In genomic region chrX:77893713-77894112, GRCh38 we compare ENCODE assay signal across 11 cellular contexts. TPM values are rescaled to one million over a fixed set of nuclear protein-coding genes. Genes with fewer than 3 reads are reported as not detected.
DNase-seq lines count a peak whose midpoint lies in the region; ATAC-seq and TF ChIP-seq lines count a peak whose summit lies in the region.
"Had no signal": no experiment of that assay in that cellular context is flagged by ENCODE, and none has a peak within 500 bp of the region (broad histone marks: within the 10 kb centered on the region; RNA-seq: fewer than 3 reads in every experiment).

No MANE protein-coding gene starts in this region.

- no peak overlapping the region for H3K27ac Mint-ChIP-seq in activated naive CD8-positive, alpha-beta T cell treated with anti-CD3 and anti-CD28 coated beads, Interleukin-2, amount 50 U/mL, for 24 hours
- H3K27ac Mint-ChIP-seq in mesothelial cell of epicardium: no peak overlapping the region

- peaks cover 22% of the 10 kb centered on the region for H4K20me1 ChIP-seq in BLaER1

- DNase-seq in HL-60 (ENCODE audit: low read depth in 1 of 2, low spot score in 1 of 2): no peak
- DNase-seq in activated naive CD8-positive, alpha-beta T cell treated with anti-CD3 and anti-CD28 coated beads, Interleukin-2, amount 50 U/mL, for 24 hours: no peak
- no peak for DNase-seq in NCI-H526 (lab: John Stamatoyannopoulos, UW)
- no peak for DNase-seq in ovary
- no peak for DNase-seq in A172 (ENCODE audit: low spot score)
- DNase-seq in mesothelial cell of epicardium (ENCODE audit: low spot score in 2 of 2, unreplicated experiment in 2 of 2): no peak
- DNase-seq: DMS79 treated with DMSO at 0.1 percent for 48 hours; effector CD8-positive, alpha-beta T cell; midbrain had no signal

- WGBS in ovary, 3 donors: 65 to 76% (median 67%) methylated on average over 10 of the region's 10 CpGs

- no peak for TF ChIP-seq CTCF in HL-60 (IDR thresholded peaks at IDR 0.05; ENCODE audit: insufficient read depth, low read length)
- TF ChIP-seq CTCF in ovary (IDR thresholded peaks at IDR 0.05): no peak
- TF ChIP-seq CTCF in mesothelial cell of epicardium (IDR thresholded peaks at IDR 0.05; ENCODE audit: unreplicated experiment): no peak

- peaks cover 36% of the 10 kb centered on the region for H3K4me1 Mint-ChIP-seq in activated naive CD8-positive, alpha-beta T cell treated with anti-CD3 and anti-CD28 coated beads, Interleukin-2, amount 50 U/mL, for 24 hours
- peaks cover 15% of the 10 kb centered on the region for H3K4me1 Mint-ChIP-seq in mesothelial cell of epicardium

- TF ChIP-seq EP300 in ovary (IDR thresholded peaks at IDR 0.05): no peak

- H3K27me3 ChIP-seq in BLaER1 (peaks cover 12% of the 10 kb centered on the region; the same call in 1 of the 2 replicates), HL-60 (ENCODE audit: insufficient read depth, poor library complexity, severe bottlenecking) (no peaks in the 10 kb centered on the region), mucosa of stomach (ENCODE audit: control insufficient read depth, insufficient read depth, low read length) (no peaks in the 10 kb centered on the region), ovary (no peaks in the 10 kb centered on the region)

- peak overlapping the region; percentile 97 for H3K4me3 Mint-ChIP-seq in activated naive CD8-positive, alpha-beta T cell treated with anti-CD3 and anti-CD28 coated beads, Interleukin-2, amount 50 U/mL, for 24 hours
- no peak overlapping the region for H3K4me3 Mint-ChIP-seq in mesothelial cell of epicardium

- peaks cover 10% of the 10 kb centered on the region for H3K36me3 Mint-ChIP-seq in activated naive CD8-positive, alpha-beta T cell treated with anti-CD3 and anti-CD28 coated beads, Interleukin-2, amount 50 U/mL, for 24 hours (ENCODE audit: low read depth)
- H3K36me3 Mint-ChIP-seq in mesothelial cell of epicardium: peaks cover 8% of the 10 kb centered on the region

- peaks cover 4% of the 10 kb centered on the region; the same call in 1 of the 2 replicates for H3K36me3 ChIP-seq in BLaER1
- H3K36me3 ChIP-seq in mucosa of stomach (ENCODE audit: control insufficient read depth, insufficient read depth, low read length): no peaks in the 10 kb centered on the region
- H3K36me3 ChIP-seq in ovary: no peaks in the 10 kb centered on the region

- intact Hi-C loops in ovary (cut with DNase I): no loop called here

- no peaks in the 10 kb centered on the region for H3K27me3 Mint-ChIP-seq in activated naive CD8-positive, alpha-beta T cell treated with anti-CD3 and anti-CD28 coated beads, Interleukin-2, amount 50 U/mL, for 24 hours
- H3K27me3 Mint-ChIP-seq in mesothelial cell of epicardium (ENCODE audit: low read depth): no peaks in the 10 kb centered on the region

- H3K4me1 ChIP-seq in BLaER1 (peaks cover 11% of the 10 kb centered on the region), mucosa of stomach (ENCODE audit: control insufficient read depth, insufficient read depth, low read length) (no peaks in the 10 kb centered on the region), ovary (ENCODE audit: insufficient read depth) (no peaks in the 10 kb centered on the region)

- no peak overlapping the region for H3K9ac ChIP-seq in BLaER1
- H3K9ac ChIP-seq in mucosa of stomach (ENCODE audit: low read length): peak overlapping the region; percentile 93

- H3K9me3 ChIP-seq in BLaER1: peaks cover 3% of the 10 kb centered on the region; the same call in 1 of the 2 replicates
- H3K9me3 ChIP-seq in mucosa of stomach (ENCODE audit: control insufficient read depth, low read length): no peaks in the 10 kb centered on the region
- H3K9me3 ChIP-seq in ovary: no peaks in the 10 kb centered on the region

- no peak for TF ChIP-seq POLR2A in ovary (IDR thresholded peaks at IDR 0.05)

- peak overlapping the region; percentile 67 for H3K4me2 ChIP-seq in BLaER1

- H3K4me3 ChIP-seq in BLaER1 (peak overlapping the region; percentile 73), HL-60 (replicated peaks; ENCODE audit: insufficient read depth, low read length) (peak overlapping the region; percentile 73), mucosa of stomach (ENCODE audit: low read length) (no peak overlapping the region), ovary (no peak overlapping the region)

- no peaks in the 10 kb centered on the region for H3K9me3 Mint-ChIP-seq in activated naive CD8-positive, alpha-beta T cell treated with anti-CD3 and anti-CD28 coated beads, Interleukin-2, amount 50 U/mL, for 24 hours
- H3K9me3 Mint-ChIP-seq in mesothelial cell of epicardium: peaks cover 23% of the 10 kb centered on the region

- ATAC-seq in activated naive CD8-positive, alpha-beta T cell treated with anti-CD3 and anti-CD28 coated beads, Interleukin-2, amount 50 U/mL, for 24 hours: no peak

- H3K27ac ChIP-seq in BLaER1 (no peak overlapping the region), HL-60 (replicated peaks) (no peak overlapping the region), ovary (no peak overlapping the region)

RNA-seq across cellular contexts. Expression of gene MAGT1, which starts 1.5 kb away (rescaled TPM):
- total RNA-seq in ovary (10 to 100 TPM; 37.7 to 60.8 (median 47.4) TPM), mesothelial cell of epicardium (46.9 to 48.3 TPM (median 47.3 TPM) in 3 replicates)
- 10 to 100 TPM; 24.4 to 49.9 TPM for polyA plus RNA-seq in ovary
- total RNA-seq in A172 (2014; rRNA removed; shearing (Covaris generic)): 69.3 and 71.0 TPM in 2 replicates

RNA-seq across cellular contexts. Expression of gene COX7B, which starts 5.6 kb away (rescaled TPM):
- 100 to 1,000 TPM in 6 of 7 donors, 10 to 100 TPM in 1; 99.4 to 301 (median 133) TPM for total RNA-seq in ovary
- polyA plus RNA-seq in ovary: 100 to 1,000 TPM; 229 to 250 TPM
- total RNA-seq in A172 (2014; rRNA removed; shearing (Covaris generic)): 721 and 828 TPM in 2 replicates
- 140 to 144 TPM (median 142 TPM) in 3 replicates for total RNA-seq in mesothelial cell of epicardium

RNA-seq across cellular contexts. Expression of gene ATP7A, which starts 16.8 kb away (rescaled TPM):
- total RNA-seq in ovary (10 to 100 TPM in 6 of 7 donors, 1 to 10 TPM in 1; 8.2 to 11.2 (median 10.3) TPM), mesothelial cell of epicardium (17.4 to 18.2 TPM (median 18.1 TPM) in 3 replicates)
- 1 to 10 TPM; 2.3 to 5.1 TPM for polyA plus RNA-seq in ovary
- total RNA-seq in A172 (2014; rRNA removed; shearing (Covaris generic)): 8.7 and 9.0 TPM in 2 replicates

Comparison
In these comparisons a context has a peak if more than half of its experiments do, and no peak if none do; other contexts are left out.
1. H3K4me3 ChIP-seq: peak in BLaER1 (single experiment) and HL-60 (single experiment); none in mucosa of stomach (single experiment) and ovary (single experiment).